In the genomic region with DNA sequence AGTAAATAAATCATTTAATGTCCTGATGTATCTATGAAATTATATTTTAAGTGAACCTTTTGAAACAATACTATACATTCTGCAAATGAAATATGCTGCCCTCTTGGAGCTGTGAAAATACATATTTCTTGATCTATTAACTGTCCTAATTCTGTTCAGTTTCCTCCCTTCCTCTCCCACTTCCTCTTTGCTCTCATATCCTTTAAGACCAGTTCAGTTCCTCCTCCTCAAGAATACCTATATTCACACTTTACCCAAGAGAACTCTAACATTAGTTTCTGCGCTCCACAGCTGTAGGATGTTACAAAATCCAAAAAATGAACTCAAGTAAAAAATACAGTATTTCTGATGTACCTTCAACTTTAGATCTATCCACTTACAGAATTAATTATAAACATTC, we compare ENCODE assay signal across 15 cellular contexts. TPM values are rescaled to one million over a fixed set of nuclear protein-coding genes. Genes with fewer than 3 reads are reported as not detected.
DNase-seq lines count a peak whose midpoint lies in the region; ATAC-seq and TF ChIP-seq lines count a peak whose summit lies in the region.
"Had no signal": no experiment of that assay in that cellular context is flagged by ENCODE, and none has a peak within 500 bp of the region (broad histone marks: within the 10 kb centered on the region; RNA-seq: fewer than 3 reads in every experiment).

No MANE protein-coding gene starts in this region.

- 0 out of 2 replicates have a peak overlapping the region, but pooled peaks have one; percentile 19 for H3K4me2 ChIP-seq in DND-41 (ENCODE audit: insufficient read depth, low read length)

- H3K27ac ChIP-seq in DND-41 (ENCODE audit: low read length): no peak overlapping the region
- H3K27ac ChIP-seq in naive thymus-derived CD4-positive, alpha-beta T cell (ENCODE audit: low read depth, low read length): no peak overlapping the region

- no peak overlapping the region for H3K4me3 ChIP-seq in DND-41 (ENCODE audit: low read depth in 1 of 2, low read length in 2 of 2)
- no peak overlapping the region for H3K4me3 ChIP-seq in naive thymus-derived CD4-positive, alpha-beta T cell (ENCODE audit: low read length)
- H3K4me3 ChIP-seq: skin epidermis had no signal

- H3K27me3 ChIP-seq in DND-41 (ENCODE audit: insufficient read depth, low read length, poor library complexity): no peaks in the 10 kb centered on the region
- no peaks in the 10 kb centered on the region for H3K27me3 ChIP-seq in naive thymus-derived CD4-positive, alpha-beta T cell (ENCODE audit: control insufficient read depth in 2 of 2, insufficient read depth in 2 of 2, low read length in 2 of 2)

- POLR2A ChIA-PET in naive thymus-derived CD4-positive, alpha-beta T cell (lab: Charles Lee): interaction anchor here (0.9 kb wide), 1 partner anchor 10 kb away, joined by 4 read pairs; no protein-coding TSS in a partner anchor

- H3K9me3 ChIP-seq in DND-41 (ENCODE audit: insufficient read depth, low read length, severe bottlenecking): no peaks in the 10 kb centered on the region
- no peaks in the 10 kb centered on the region for H3K9me3 ChIP-seq in naive thymus-derived CD4-positive, alpha-beta T cell (ENCODE audit: control insufficient read depth in 2 of 3, low read length in 3 of 3)

- H2AFZ ChIP-seq in DND-41 (ENCODE audit: low read depth, low read length): no peak overlapping the region

- H3K36me3 Mint-ChIP-seq in naive thymus-derived CD4-positive, alpha-beta T cell: peaks cover 0 to 14% (median 5%) of the 10 kb centered on the region in 5 donors

- CTCF ChIA-PET in naive thymus-derived CD4-positive, alpha-beta T cell (lab: Charles Lee): interaction anchor here (0.6 kb wide), 1 partner anchor 240 kb away, joined by 3 read pairs; no protein-coding TSS in a partner anchor

- peak; percentile 38; the same call in 1 of the 3 replicates for ATAC-seq in DND-41 (ENCODE audit: insufficient read depth, low read depth)
- peak; percentile 32 for ATAC-seq in GM21576 (IDR thresholded peaks at IDR 0.05; ENCODE audit: unreplicated experiment)
- ATAC-seq in naive thymus-derived CD4-positive, alpha-beta T cell: peak; percentile 37
- ATAC-seq in HG02678 (IDR thresholded peaks at IDR 0.05; ENCODE audit: unreplicated experiment): no peak
- ATAC-seq in HG03354 (IDR thresholded peaks at IDR 0.05; ENCODE audit: poor library complexity, severe bottlenecking, unreplicated experiment): no peak
- no peak for ATAC-seq in HG03159 (IDR thresholded peaks at IDR 0.05; ENCODE audit: unreplicated experiment)
- ATAC-seq: activated naive CD4-positive, alpha-beta T cell treated with anti-CD3 and anti-CD28 coated beads, Interleukin-2, amount 50 U/mL, for 72 hours had no signal

- H3K9ac ChIP-seq in DND-41 (ENCODE audit: low read depth, low read length): no peak overlapping the region

- H3K36me3 ChIP-seq in DND-41 (ENCODE audit: insufficient read depth, low read length): no peaks in the 10 kb centered on the region; the same call in 1 of the 2 replicates
- no peaks in the 10 kb centered on the region for H3K36me3 ChIP-seq in naive thymus-derived CD4-positive, alpha-beta T cell (ENCODE audit: control insufficient read depth in 2 of 3, insufficient read depth in 3 of 3, low read length in 3 of 3)

- peaks cover 0 to 3% (median 0%) of the 10 kb centered on the region in 11 donors for H3K9me3 Mint-ChIP-seq in naive thymus-derived CD4-positive, alpha-beta T cell
- H3K9me3 Mint-ChIP-seq: T-helper 1 cell treated with Interleukin-12 subunit alpha and Interleukin-12 subunit beta and Interleukin-4 antibody, amounts not matched to agents 30 μg/mL and 1 μg/mL, for 36 hours had no signal

- peaks cover 19% of the 10 kb centered on the region; the same call in 1 of the 2 replicates for H4K20me1 ChIP-seq in DND-41 (ENCODE audit: insufficient read depth, low read length)

- peaks cover 27% of the 10 kb centered on the region for H3K4me1 ChIP-seq in DND-41 (ENCODE audit: insufficient read depth, low read length)
- peaks cover 34 to 54% of the 10 kb centered on the region in 2 donors for H3K4me1 ChIP-seq in naive thymus-derived CD4-positive, alpha-beta T cell (ENCODE audit: control insufficient read depth in 2 of 2, insufficient read depth in 2 of 2, low read length in 2 of 2)

- intact Hi-C loops in naive thymus-derived CD4-positive, alpha-beta T cell (cut with micrococcal nuclease): loop anchor here in 1 of 2 donors (10.0 kb wide), 1 partner anchor 50 kb away; no protein-coding TSS in a partner anchor

- peak overlapping the region; percentile 9 to 78 (median 62) for H3K4me3 Mint-ChIP-seq in naive thymus-derived CD4-positive, alpha-beta T cell
- H3K4me3 Mint-ChIP-seq: T-helper 1 cell treated with Interleukin-12 subunit alpha and Interleukin-12 subunit beta and Interleukin-4 antibody, amounts not matched to agents 30 μg/mL and 1 μg/mL, for 36 hours had no signal

- no peaks in the 10 kb centered on the region for H3K27me3 Mint-ChIP-seq in naive thymus-derived CD4-positive, alpha-beta T cell

- DNase-seq in DND-41 (no peak), OCI-M1 (lab: John Stamatoyannopoulos, UW) (peak; percentile 65), NCI-H82 treated with DMSO at 0.1 percent for 48 hours (lab: John Stamatoyannopoulos, UW; ENCODE audit: unreplicated experiment) (no peak)
- no peak for DNase-seq in naive thymus-derived CD4-positive, alpha-beta T cell
- DNase-seq: cerebellar nuclear complex, hypothalamus, NCI-H187, NCI-H774 had no signal

- peaks cover 38 to 83% (median 73%) of the 10 kb centered on the region in 7 donors for H3K4me1 Mint-ChIP-seq in naive thymus-derived CD4-positive, alpha-beta T cell

- H3K27ac Mint-ChIP-seq in naive thymus-derived CD4-positive, alpha-beta T cell: peak overlapping the region in 5 of 9 donors; percentile 10 to 44 (median 38)
- H3K27ac Mint-ChIP-seq: T-helper 1 cell treated with Interleukin-12 subunit alpha and Interleukin-12 subunit beta and Interleukin-4 antibody, amounts not matched to agents 30 μg/mL and 1 μg/mL, for 36 hours had no signal

- TF ChIP-seq CTCF in DND-41 (IDR thresholded peaks at IDR 0.05; ENCODE audit: borderline replicate concordance, extremely low read depth, low read length, poor library complexity, severe bottlenecking): no peak

- H3K79me2 ChIP-seq in DND-41 (ENCODE audit: insufficient read depth, low read length): peaks cover 82% of the 10 kb centered on the region

RNA-seq across cellular contexts. Expression of a gene that starts 5.4 kb away (rescaled TPM):
- total RNA-seq in naive thymus-derived CD4-positive, alpha-beta T cell: 100 to 1,000 TPM in 3 of 5 experiments, 10 to 100 TPM in 2; 79.2 to 133 (median 106) TPM
- 10 to 100 TPM; 53.0 to 70.8 TPM for polyA plus RNA-seq in naive thymus-derived CD4-positive, alpha-beta T cell

Comparison
In these comparisons a context has a peak if more than half of its experiments do, and no peak if none do; other contexts are left out.
1. ATAC-seq: peak in DND-41 (single experiment), GM21576 (single experiment) and naive thymus-derived CD4-positive, alpha-beta T cell (single experiment); none in HG02678 (single experiment), HG03354 (single experiment) and HG03159 (single experiment).